10 cellular contexts compared by ENCODE assay signal in the genomic region with DNA sequence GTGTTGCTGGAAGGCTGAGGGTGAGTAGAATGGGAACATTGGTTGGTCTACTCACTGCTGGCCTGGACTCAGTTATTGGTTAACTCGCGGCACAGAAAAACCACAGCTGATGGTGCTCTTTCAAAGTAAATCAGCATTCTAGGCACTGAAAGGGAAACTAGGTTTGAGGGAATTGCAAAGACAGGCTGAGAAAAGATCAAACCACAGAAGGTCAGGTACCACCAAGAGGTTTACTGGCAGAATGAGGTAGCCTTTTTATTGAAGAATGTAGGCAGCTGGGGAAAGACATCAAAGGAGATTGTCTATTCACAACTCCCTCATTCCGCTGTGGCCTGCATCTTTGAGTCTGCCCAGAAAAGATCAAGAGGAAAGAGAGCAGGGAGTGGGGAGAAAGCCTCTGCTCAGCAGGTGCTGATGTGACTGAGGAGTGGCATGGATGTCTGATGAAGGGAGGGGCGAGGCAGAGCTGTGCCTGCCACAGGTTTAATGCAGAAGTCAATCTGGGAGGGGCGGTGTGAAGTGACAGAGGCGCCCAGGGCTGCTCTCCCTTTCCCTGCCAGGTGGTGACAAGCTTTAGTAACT.
DNase-seq lines count a peak whose midpoint lies in the region; ATAC-seq and TF ChIP-seq lines count a peak whose summit lies in the region.
"Had no signal": no experiment of that assay in that cellular context is flagged by ENCODE, and none has a peak within 500 bp of the region (broad histone marks: within the 10 kb centered on the region; RNA-seq: fewer than 3 reads in every experiment).

No MANE protein-coding gene starts in this region.

- peak overlapping the region; percentile 58 for H2AFZ ChIP-seq in OCI-LY3 (ENCODE audit: low read depth, low read length)

- no peak for TF ChIP-seq POLR2A in right lobe of liver (IDR thresholded peaks at IDR 0.05)
- TF ChIP-seq POLR2A in heart left ventricle (IDR thresholded peaks at IDR 0.05), result no peak

- in situ Hi-C loops in HAP-1 (cut with MboI; ENCODE audit: low sequenced_read_pairs), result no loop called here

- H3K27me3 ChIP-seq in OCI-LY3 (ENCODE audit: low read depth, low read length) (no peaks in the 10 kb centered on the region), right lobe of liver (no peaks in the 10 kb centered on the region), HAP-1 (ENCODE audit: low read depth) (peaks cover 3% of the 10 kb centered on the region; the same call in 1 of the 2 replicates), heart left ventricle (peaks cover 0 to 11% (median 0%) of the 10 kb centered on the region in 9 donors)

- peak overlapping the region; percentile 42; the same call in 1 of the 2 replicates for H3K9ac ChIP-seq in OCI-LY3 (ENCODE audit: low read length)

- H3K4me3 ChIP-seq in OCI-LY3 (ENCODE audit: low read length), result peak overlapping the region; percentile 32
- no peak overlapping the region for H3K4me3 ChIP-seq in right lobe of liver
- no peak overlapping the region for H3K4me3 ChIP-seq in HAP-1
- H3K4me3 ChIP-seq in heart left ventricle, result no peak overlapping the region

- ATAC-seq in GM18909 (IDR thresholded peaks at IDR 0.05; ENCODE audit: poor library complexity, unreplicated experiment), result peak; percentile 72
- peak; percentile 77 for ATAC-seq in HG02759 (IDR thresholded peaks at IDR 0.05; ENCODE audit: unreplicated experiment)
- ATAC-seq in right lobe of liver, result peak; percentile 62 to 88 (median 76)
- ATAC-seq in heart left ventricle, result no peak
- ATAC-seq: activated CD8-positive, alpha-beta memory T cell treated with anti-CD3 and anti-CD28 coated beads, Interleukin-2, amount 10 ng/mL, durations not matched to agents 7 days and 5 days had no signal

- H3K4me2 ChIP-seq in OCI-LY3 (ENCODE audit: low read length), result peak overlapping the region; percentile 78

- H3K4me1 ChIP-seq in OCI-LY3 (ENCODE audit: low read length) (peaks cover 32% of the 10 kb centered on the region), right lobe of liver (no peaks in the 10 kb centered on the region), HAP-1 (no peaks in the 10 kb centered on the region), heart left ventricle (no peaks in the 10 kb centered on the region)

- no peaks in the 10 kb centered on the region for H3K36me3 ChIP-seq in OCI-LY3 (replicated peaks; ENCODE audit: low read depth, low read length)
- H3K36me3 ChIP-seq in right lobe of liver, result no peaks in the 10 kb centered on the region
- no peaks in the 10 kb centered on the region for H3K36me3 ChIP-seq in HAP-1 (replicated peaks)
- H3K36me3 ChIP-seq in heart left ventricle, result no peaks in the 10 kb centered on the region

- no peaks in the 10 kb centered on the region for H3K9me3 ChIP-seq in OCI-LY3 (ENCODE audit: insufficient read depth, low read length)
- H3K9me3 ChIP-seq in right lobe of liver, result no peaks in the 10 kb centered on the region
- H3K9me3 ChIP-seq in HAP-1, result no peaks in the 10 kb centered on the region
- peaks cover 0 to 7% (median 2%) of the 10 kb centered on the region in 12 donors for H3K9me3 ChIP-seq in heart left ventricle

- H3K27ac ChIP-seq in OCI-LY3 (ENCODE audit: low read length) (no peak overlapping the region), right lobe of liver (no peak overlapping the region), heart left ventricle (no peak overlapping the region)

- no peaks in the 10 kb centered on the region for H4K20me1 ChIP-seq in OCI-LY3 (ENCODE audit: insufficient read depth, low read length)

- intact Hi-C loops in right lobe of liver (cut with DNase I), result no loop called here
- intact Hi-C loops in heart left ventricle (cut with DNase I), result no loop called here

- WGBS in right lobe of liver (ENCODE audit: insufficient coverage, low coverage, low lambda C conversion rate, missing lambda C conversion rate), result 73% methylated on average over 6 of the region's 6 CpGs
- WGBS in heart left ventricle, 4 donors, result 79 to 93% (median 84%) methylated on average over 6 of the region's 6 CpGs

- TF ChIP-seq CTCF in OCI-LY3 (IDR thresholded peaks at IDR 0.05; ENCODE audit: low read depth, low read length) (no peak), right lobe of liver (IDR thresholded peaks at IDR 0.05) (no peak), heart left ventricle (IDR thresholded peaks at IDR 0.05) (no peak)

- DNase-seq in right lobe of liver (no peak), NCI-H1092 (lab: John Stamatoyannopoulos, UW) (no peak), HAP-1 (ENCODE audit: low spot score in 2 of 2) (no peak), heart left ventricle (no peak)
- DNase-seq: activated CD8-positive, alpha-beta memory T cell treated with anti-CD3 and anti-CD28 coated beads, Interleukin-2, amount 10 ng/mL, durations not matched to agents 7 days and 5 days; DMS 273 treated with DMSO at 0.1 percent for 48 hours; SW 1271 had no signal

- no peaks in the 10 kb centered on the region for H3K79me2 ChIP-seq in OCI-LY3 (ENCODE audit: low read length)

Comparison
In these comparisons a context has a peak if more than half of its experiments do, and no peak if none do; other contexts are left out.
1. ATAC-seq: peak in GM18909 (single experiment), HG02759 (single experiment) and right lobe of liver (4 of 4); none in heart left ventricle (0 of 4).